In the genomic region with DNA sequence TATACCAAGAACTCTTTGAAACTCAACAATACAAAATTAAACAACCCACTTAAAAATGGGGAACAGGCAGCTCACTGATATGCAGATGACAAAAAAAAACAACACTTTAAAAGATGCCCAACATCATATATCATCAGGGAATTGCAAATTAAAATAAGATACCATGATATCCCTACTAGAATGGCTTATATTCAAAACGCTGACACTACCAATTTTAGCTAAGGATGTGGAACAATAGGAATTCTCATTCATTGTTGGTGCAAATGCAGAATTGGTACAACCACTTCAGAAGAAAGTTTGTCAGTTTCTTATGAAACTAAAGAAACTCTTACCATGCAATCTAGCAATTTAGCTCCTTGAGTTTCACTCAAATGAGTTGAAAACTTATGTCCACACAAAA, we compare ENCODE assay signal across 28 cellular contexts.
"Had no signal": no experiment of that assay in that cellular context is flagged by ENCODE, and none has a peak within 500 bp of the region (broad histone marks: within the 10 kb centered on the region; RNA-seq: fewer than 3 reads in every experiment).

No MANE protein-coding gene starts in this region.

- H3K36me3 ChIP-seq: colonic mucosa, esophagus muscularis mucosa, esophagus squamous epithelium, gastrocnemius medialis, gastroesophageal sphincter, heart left ventricle, heart right ventricle had no signal

- H3K4me1 ChIP-seq: colonic mucosa, esophagus muscularis mucosa, esophagus squamous epithelium, foreskin keratinocyte, gastrocnemius medialis, gastroesophageal sphincter had no signal

- H3K9me3 ChIP-seq: colonic mucosa, esophagus muscularis mucosa, esophagus squamous epithelium, gastrocnemius medialis, gastroesophageal sphincter had no signal

- H3K4me3 ChIP-seq: colonic mucosa, coronary artery, dorsolateral prefrontal cortex, esophagus muscularis mucosa, esophagus squamous epithelium, gastrocnemius medialis, gastroesophageal sphincter, heart left ventricle, heart right ventricle had no signal

- H3K27ac ChIP-seq: colonic mucosa, coronary artery, dorsolateral prefrontal cortex, epithelial cell of prostate, esophagus muscularis mucosa, esophagus squamous epithelium, foreskin keratinocyte, gastrocnemius medialis, gastroesophageal sphincter, heart left ventricle, heart right ventricle had no signal

- DNase-seq: colonic mucosa; cortex of kidney; dermis blood vessel endothelial cell; dorsolateral prefrontal cortex; effector CD4-positive, alpha-beta T cell; effector CD8-positive, alpha-beta T cell; effector memory CD4-positive, alpha-beta T cell; effector memory CD8-positive, alpha-beta T cell; endodermal cell; erythroblast; esophagus squamous epithelium; foreskin fibroblast; foreskin keratinocyte; foreskin melanocyte; gastrocnemius medialis; glutamatergic neuron; head of caudate nucleus; heart left ventricle; heart right ventricle had no signal

- FAIRE-seq: colon, endometrium, endothelial cell of umbilical vein, frontal cortex had no signal

- H3K27me3 ChIP-seq: colonic mucosa, esophagus muscularis mucosa, esophagus squamous epithelium, foreskin keratinocyte, gastrocnemius medialis, gastroesophageal sphincter, heart left ventricle, heart right ventricle had no signal

- ATAC-seq: effector memory CD8-positive, alpha-beta T cell; esophagus mucosa; foreskin keratinocyte; gastrocnemius medialis; gastroesophageal sphincter; heart left ventricle; heart right ventricle had no signal
